Comparison of ENCODE assay signal across 28 cellular contexts in the genomic region with DNA sequence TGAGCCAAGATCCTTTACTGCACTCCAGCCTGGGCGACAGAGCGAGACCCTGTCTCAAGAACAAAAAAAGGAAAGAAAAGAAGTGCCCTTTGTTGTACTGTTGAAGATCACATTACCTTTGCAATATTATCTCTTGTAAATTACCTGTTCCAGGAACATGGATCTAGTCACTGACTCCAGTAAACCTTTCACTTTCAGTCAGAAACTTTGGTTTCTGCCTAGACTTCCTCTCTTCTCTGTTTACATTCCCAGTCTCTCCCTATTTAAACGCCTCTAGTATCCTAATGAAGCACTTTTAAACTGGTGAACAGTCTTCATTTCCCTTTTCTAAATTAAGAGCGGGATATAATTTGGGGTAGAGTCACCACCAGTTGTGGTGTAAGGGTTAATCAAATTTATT. TPM values are rescaled to one million over a fixed set of nuclear protein-coding genes. Genes with fewer than 3 reads are reported as not detected.
"Had no signal": no experiment of that assay in that cellular context is flagged by ENCODE, and none has a peak within 500 bp of the region (broad histone marks: within the 10 kb centered on the region; RNA-seq: fewer than 3 reads in every experiment).

No MANE protein-coding gene starts in this region.

- H3K27ac ChIP-seq: body of pancreas, coronary artery, gastroesophageal sphincter, lower lobe of right lung, upper lobe of left lung, vagina had no signal

- H3K36me3 ChIP-seq: adrenal gland, gastroesophageal sphincter, lower lobe of right lung, upper lobe of left lung, vagina had no signal

- DNase-seq: activated CD4-positive, alpha-beta T cell treated with anti-CD3 and anti-CD28 coated beads for 4 hours; activated CD4-positive, alpha-beta T cell treated with anti-CD3 and anti-CD28 coated beads, Interleukin-2, amount 50 U/mL, for 4 hours; activated CD8-positive, alpha-beta memory T cell treated with anti-CD3 and anti-CD28 coated beads for 24 hours; activated effector memory CD4-positive, alpha-beta T cell treated with anti-CD3 and anti-CD28 coated beads, Interleukin-2, amount 50 U/mL, for 16 hours; activated naive CD4-positive, alpha-beta T cell treated with anti-CD3 and anti-CD28 coated beads for 36 hours; activated naive CD8-positive, alpha-beta T cell treated with anti-CD3 and anti-CD28 coated beads for 36 hours; adrenal gland; aorta; body of pancreas; cerebellar nuclear complex; effector memory CD8-positive, alpha-beta T cell; erythroblast; hypothalamus; immature natural killer cell; kidney; lower lobe of right lung; mesenchymal stem cell; posterior cingulate gyrus; right cardiac atrium; stimulated activated CD4-positive, alpha-beta T cell treated with anti-CD3 and anti-CD28 coated beads, Interleukin-12 subunit alpha, Interleukin-12 subunit beta, amount 100 ng/mL, for 4 hours; stimulated activated CD4-positive, alpha-beta T cell treated with anti-CD3 and anti-CD28 coated beads, Interleukin-4, amount 100 ng/mL, for 24 hours; substantia nigra; T-helper 17 cell; upper lobe of left lung had no signal

- H3K4me3 ChIP-seq: adrenal gland, body of pancreas, coronary artery, gastroesophageal sphincter, lower lobe of right lung, upper lobe of left lung, vagina had no signal

- H3K27me3 ChIP-seq: adrenal gland, body of pancreas, gastroesophageal sphincter, upper lobe of left lung, vagina had no signal

- H3K9me3 ChIP-seq: body of pancreas, gastroesophageal sphincter, lower lobe of right lung, upper lobe of left lung, vagina had no signal

RNA-seq across cellular contexts. Expression of gene SYCP3, which starts 29.0 kb away (rescaled TPM):
- total RNA-seq: activated naive CD4-positive, alpha-beta T cell treated with anti-CD3 and anti-CD28 coated beads for 36 hours; skeletal muscle tissue; vagina had no signal
